6 cellular contexts compared by ENCODE assay signal in genomic region chrX:153875391-153876111, GRCh38. TPM values are rescaled to one million over a fixed set of nuclear protein-coding genes. Genes with fewer than 3 reads are reported as not detected.
DNase-seq lines count a peak whose midpoint lies in the region; ATAC-seq and TF ChIP-seq lines count a peak whose summit lies in the region.

No MANE protein-coding gene starts in this region.

- CTCF ChIA-PET in naive thymus-derived CD4-positive, alpha-beta T cell (lab: Charles Lee), result no interaction called here

- TF ChIP-seq CTCF in adrenal gland (IDR thresholded peaks at IDR 0.05), result no peak

- peak overlapping the region in 2 of 10 donors; percentile 29 to 45 for H3K4me3 Mint-ChIP-seq in naive thymus-derived CD4-positive, alpha-beta T cell

- H3K36me3 Mint-ChIP-seq in naive thymus-derived CD4-positive, alpha-beta T cell, result peaks cover 0 to 5% (median 0%) of the 10 kb centered on the region in 5 donors

- peaks cover 0 to 3% (median 0%) of the 10 kb centered on the region in 11 donors for H3K9me3 Mint-ChIP-seq in naive thymus-derived CD4-positive, alpha-beta T cell

- H3K4me1 ChIP-seq in adrenal gland (replicated peaks in 1 of 2), result no peaks in the 10 kb centered on the region
- peaks cover 0 to 4% of the 10 kb centered on the region in 2 donors for H3K4me1 ChIP-seq in naive thymus-derived CD4-positive, alpha-beta T cell (ENCODE audit: control insufficient read depth in 2 of 2, insufficient read depth in 2 of 2, low read length in 2 of 2)

- no peak for TF ChIP-seq POLR2A in adrenal gland (IDR thresholded peaks at IDR 0.05)

- no peaks in the 10 kb centered on the region for H3K36me3 ChIP-seq in adrenal gland (replicated peaks in 1 of 2)
- H3K36me3 ChIP-seq in naive thymus-derived CD4-positive, alpha-beta T cell (ENCODE audit: control insufficient read depth in 2 of 3, insufficient read depth in 3 of 3, low read length in 3 of 3), result no peaks in the 10 kb centered on the region

- peak overlapping the region in 5 of 9 donors; percentile 39 to 81 (median 66) for H3K27ac Mint-ChIP-seq in naive thymus-derived CD4-positive, alpha-beta T cell

- WGBS in adrenal gland, 4 donors, result 1 to 13% (median 9%) methylated on average over 26 to 39 of the region's 42 CpGs; no CpG with 5 or more reads in 1 of the 4 donors

- H3K9me3 ChIP-seq in adrenal gland (replicated peaks in 1 of 3), result no peaks in the 10 kb centered on the region
- H3K9me3 ChIP-seq in naive thymus-derived CD4-positive, alpha-beta T cell (ENCODE audit: control insufficient read depth in 2 of 3, low read length in 3 of 3), result no peaks in the 10 kb centered on the region

- H3K27me3 ChIP-seq in adrenal gland, result peaks cover 27% of the 10 kb centered on the region
- no peaks in the 10 kb centered on the region for H3K27me3 ChIP-seq in naive thymus-derived CD4-positive, alpha-beta T cell (ENCODE audit: control insufficient read depth in 2 of 2, insufficient read depth in 2 of 2, low read length in 2 of 2)

- ATAC-seq in naive thymus-derived CD4-positive, alpha-beta T cell, result peak; percentile 96
- ATAC-seq in HG03342 (IDR thresholded peaks at IDR 0.05; ENCODE audit: unreplicated experiment), result no peak

- H3K4me3 ChIP-seq in adrenal gland, result no peak overlapping the region
- H3K4me3 ChIP-seq in naive thymus-derived CD4-positive, alpha-beta T cell (ENCODE audit: low read length), result no peak overlapping the region

- H3K27me3 Mint-ChIP-seq in naive thymus-derived CD4-positive, alpha-beta T cell, result peaks cover 0 to 18% (median 11%) of the 10 kb centered on the region in 5 donors

- POLR2A ChIA-PET in naive thymus-derived CD4-positive, alpha-beta T cell (lab: Charles Lee), result interaction anchor here (0.9 to 1.0 kb wide), 2 partner anchors 50 to 167 kb away, joined by 3 read pairs; no protein-coding TSS in a partner anchor

- H3K4me1 Mint-ChIP-seq in naive thymus-derived CD4-positive, alpha-beta T cell, result peaks cover 7 to 25% (median 20%) of the 10 kb centered on the region in 7 donors

- intact Hi-C loops in adrenal gland (cut with DNase I), result no loop called here
- intact Hi-C loops in naive thymus-derived CD4-positive, alpha-beta T cell (cut with micrococcal nuclease), result loop anchor here (1.0 to 5.0 kb wide), 3 partner anchors 43 to 81 kb away; partner anchors contain the start of genes IDH3G (in 1 of the 2), PDZD4 (in 1 of the 2) and SSR4 (in 1 of the 2)

- DNase-seq in Ammon's horn (ENCODE audit: low spot score) (peak; percentile 27), NCI-H526 treated with DMSO at 0.1 percent for 48 hours (lab: John Stamatoyannopoulos, UW) (peak; percentile 36), adrenal gland (peak; percentile 42 to 69 (median 60)), NCI-H2107 (lab: John Stamatoyannopoulos, UW) (no peak)
- peak; percentile 49 to 82 (median 58) for DNase-seq in naive thymus-derived CD4-positive, alpha-beta T cell

- H3K27ac ChIP-seq in adrenal gland, result peak overlapping the region in 1 of 5 donors; percentile 21
- no peak overlapping the region for H3K27ac ChIP-seq in naive thymus-derived CD4-positive, alpha-beta T cell (ENCODE audit: low read depth, low read length)

RNA-seq across cellular contexts. Expression of gene L1CAM, which starts 10.4 kb away (rescaled TPM):
- total RNA-seq in adrenal gland, result 10 to 100 TPM in 3 of 8 donors, 1 to 10 TPM in 3, under 1 TPM in 2; 0.52 to 50.1 (median 4.1) TPM
- polyA plus RNA-seq in adrenal gland, result 10 to 100 TPM in 2 of 3 donors, 1 to 10 TPM in 1; 8.9 to 34.1 (median 14.5) TPM
- total RNA-seq in naive thymus-derived CD4-positive, alpha-beta T cell, result 1 to 10 TPM in 3 of 5 experiments, under 1 TPM in 1, not detected in 1; 0.81 to 9.2 (median 1.3) TPM
- polyA plus RNA-seq in naive thymus-derived CD4-positive, alpha-beta T cell, result under 1 TPM in 1 of 2 donors, not detected in 1; 0.16 TPM

RNA-seq across cellular contexts. Expression of gene AVPR2, which starts 28.9 kb away (rescaled TPM):
- total RNA-seq in adrenal gland, result 1 to 10 TPM in 1 of 8 donors, under 1 TPM in 7; 0.18 to 1.1 (median 0.63) TPM
- polyA plus RNA-seq in adrenal gland, result 1 to 10 TPM in 2 of 3 donors, not detected in 1; 1.0 to 1.6 TPM
- under 1 TPM in 1 of 5 experiments, not detected in 4; 0.29 TPM for total RNA-seq in naive thymus-derived CD4-positive, alpha-beta T cell
- not detected for polyA plus RNA-seq in naive thymus-derived CD4-positive, alpha-beta T cell

RNA-seq across cellular contexts. Expression of gene PDZD4, which starts 45.2 kb away (rescaled TPM):
- total RNA-seq in adrenal gland, result 1 to 10 TPM in 7 of 8 donors, under 1 TPM in 1; 0.69 to 8.8 (median 3.7) TPM
- 10 to 100 TPM in 1 of 3 donors, 1 to 10 TPM in 2; 3.0 to 39.2 (median 9.5) TPM for polyA plus RNA-seq in adrenal gland
- 10 to 100 TPM in 2 of 5 experiments, under 1 TPM in 3; 0.32 to 29.0 (median 0.51) TPM for total RNA-seq in naive thymus-derived CD4-positive, alpha-beta T cell
- under 1 TPM; 0.07 to 0.53 TPM for polyA plus RNA-seq in naive thymus-derived CD4-positive, alpha-beta T cell

RNA-seq across cellular contexts. Expression of gene ARHGAP4, which starts 50.5 kb away (rescaled TPM):
- total RNA-seq in adrenal gland, result 10 to 100 TPM; 22.7 to 67.8 (median 46.0) TPM
- 100 to 1,000 TPM in 2 of 3 donors, 1 to 10 TPM in 1; 1.5 to 316 (median 118) TPM for polyA plus RNA-seq in adrenal gland
- total RNA-seq in naive thymus-derived CD4-positive, alpha-beta T cell, result 100 to 1,000 TPM; 310 to 439 (median 377) TPM
- polyA plus RNA-seq in naive thymus-derived CD4-positive, alpha-beta T cell, result 100 to 1,000 TPM in 1 of 2 donors, 10 to 100 TPM in 1; 82.5 to 147 TPM

RNA-seq across cellular contexts. Expression of gene NAA10, which starts 59.3 kb away (rescaled TPM):
- 100 to 1,000 TPM in 3 of 8 donors, 10 to 100 TPM in 5; 60.0 to 159 (median 93.6) TPM for total RNA-seq in adrenal gland
- polyA plus RNA-seq in adrenal gland, result 100 to 1,000 TPM; 121 to 287 (median 228) TPM
- 10 to 100 TPM; 45.2 to 79.7 (median 75.6) TPM for total RNA-seq in naive thymus-derived CD4-positive, alpha-beta T cell
- 10 to 100 TPM; 37.6 to 47.2 TPM for polyA plus RNA-seq in naive thymus-derived CD4-positive, alpha-beta T cell

Comparison
In these comparisons a context has a peak if more than half of its experiments do, and no peak if none do; other contexts are left out.
1. intact Hi-C loops: an anchor here in naive thymus-derived CD4-positive, alpha-beta T cell (1.0 to 5.0 kb wide); none called in adrenal gland.